13 cellular contexts compared by ENCODE assay signal in genomic region chr12:9701380-9702154, GRCh38. TPM values are rescaled to one million over a fixed set of nuclear protein-coding genes. Genes with fewer than 3 reads are reported as not detected.
A peak's percentile ranks its signal among the peaks of the same experiment; 100 is the strongest.
DNase-seq lines count a peak whose midpoint lies in the region; ATAC-seq and TF ChIP-seq lines count a peak whose summit lies in the region.
"Had no signal": no experiment of that assay in that cellular context is flagged by ENCODE, and none has a peak within 500 bp of the region (broad histone marks: within the 10 kb centered on the region; RNA-seq: fewer than 3 reads in every experiment).

No MANE protein-coding gene starts in this region.

- peaks cover 71% of the 10 kb centered on the region for H3K4me1 ChIP-seq in CD4-positive, alpha-beta memory T cell (ENCODE audit: insufficient read depth, low read length)
- H3K4me1 ChIP-seq in Caco-2, result no peaks in the 10 kb centered on the region

- CTCF ChIA-PET in CD4-positive, alpha-beta memory T cell (lab: Charles Lee; ENCODE audit: partially characterized antibody), result interaction anchor here (0.7 to 1.8 kb wide), 7 partner anchors 8 to 96 kb away, joined by 3 to 7 read pairs (median 3); no protein-coding TSS in a partner anchor
- CTCF ChIA-PET in Caco-2 (lab: Charles Lee), result interaction anchor here (0.6 kb wide), 1 partner anchor 233 kb away, joined by 3 read pairs; no protein-coding TSS in a partner anchor

- H3K27me3 Mint-ChIP-seq in CD4-positive, alpha-beta memory T cell, result no peaks in the 10 kb centered on the region
- no peaks in the 10 kb centered on the region for H3K27me3 Mint-ChIP-seq in activated T-cell treated with anti-CD3 and anti-CD28 coated beads, Interleukin-2, amount 50 U/mL, for 24 hours
- no peaks in the 10 kb centered on the region for H3K27me3 Mint-ChIP-seq in naive B cell
- H3K27me3 Mint-ChIP-seq in Caco-2 (ENCODE audit: insufficient read depth, unreplicated experiment), result peaks cover 7% of the 10 kb centered on the region

- peaks cover 63 to 80% (median 68%) of the 10 kb centered on the region in 4 donors for H3K4me1 Mint-ChIP-seq in CD4-positive, alpha-beta memory T cell
- H3K4me1 Mint-ChIP-seq in activated T-cell treated with anti-CD3 and anti-CD28 coated beads, Interleukin-2, amount 50 U/mL, for 24 hours (ENCODE audit: low read depth), result peaks cover 74% of the 10 kb centered on the region
- peaks cover 61 to 78% (median 68%) of the 10 kb centered on the region in 3 donors for H3K4me1 Mint-ChIP-seq in naive B cell
- H3K4me1 Mint-ChIP-seq in Caco-2 (ENCODE audit: low read depth, unreplicated experiment), result no peaks in the 10 kb centered on the region

- peaks cover 28 to 40% of the 10 kb centered on the region in 2 donors for H3K36me3 Mint-ChIP-seq in CD4-positive, alpha-beta memory T cell
- peaks cover 32% of the 10 kb centered on the region for H3K36me3 Mint-ChIP-seq in activated T-cell treated with anti-CD3 and anti-CD28 coated beads, Interleukin-2, amount 50 U/mL, for 24 hours (ENCODE audit: low read depth)
- H3K36me3 Mint-ChIP-seq in naive B cell, result peaks cover 14 to 17% of the 10 kb centered on the region in 2 donors
- H3K36me3 Mint-ChIP-seq in Caco-2 (ENCODE audit: insufficient read depth, unreplicated experiment), result no peaks in the 10 kb centered on the region

- peak overlapping the region; percentile 85 to 97 (median 93) for H3K27ac Mint-ChIP-seq in CD4-positive, alpha-beta memory T cell
- peak overlapping the region; percentile 87 for H3K27ac Mint-ChIP-seq in activated T-cell treated with anti-CD3 and anti-CD28 coated beads, Interleukin-2, amount 50 U/mL, for 24 hours
- H3K27ac Mint-ChIP-seq in naive B cell (peak overlapping the region; percentile 55 to 96 (median 90)), Caco-2 (ENCODE audit: unreplicated experiment) (no peak overlapping the region)

- DNase-seq in CD4-positive, alpha-beta memory T cell, result peak in 4 of 5 donors; percentile 11 to 70 (median 24)
- peak; percentile 56 for DNase-seq in activated T-cell treated with anti-CD3 and anti-CD28 coated beads, Interleukin-2, amount 50 U/mL, for 24 hours
- DNase-seq in naive B cell (no peak), Caco-2 (no peak), HuH-7 (ENCODE audit: low spot score) (no peak), cerebellum (ENCODE audit: low spot score) (no peak)
- DNase-seq: mesendoderm, NCI-H1105 had no signal

- peaks cover 0 to 3% of the 10 kb centered on the region in 2 donors for H3K9me3 ChIP-seq in CD4-positive, alpha-beta memory T cell (ENCODE audit: control insufficient read depth in 1 of 2, low read length in 2 of 2)
- peaks cover 11% of the 10 kb centered on the region; the same call in 1 of the 2 replicates for H3K9me3 ChIP-seq in Caco-2

- no peaks in the 10 kb centered on the region for H3K36me3 ChIP-seq in CD4-positive, alpha-beta memory T cell (ENCODE audit: insufficient read depth, low read length)
- no peaks in the 10 kb centered on the region for H3K36me3 ChIP-seq in Caco-2 (ENCODE audit: control insufficient read depth, insufficient read depth, low read length)

- peak overlapping the region; percentile 35 to 81 (median 75) for H3K4me3 Mint-ChIP-seq in CD4-positive, alpha-beta memory T cell
- peak overlapping the region; percentile 44 for H3K4me3 Mint-ChIP-seq in activated T-cell treated with anti-CD3 and anti-CD28 coated beads, Interleukin-2, amount 50 U/mL, for 24 hours
- peak overlapping the region; percentile 12 to 85 (median 66) for H3K4me3 Mint-ChIP-seq in naive B cell
- H3K4me3 Mint-ChIP-seq in Caco-2 (ENCODE audit: unreplicated experiment), result no peak overlapping the region
- H3K4me3 Mint-ChIP-seq: CD14-positive monocyte had no signal

- intact Hi-C loops in CD4-positive, alpha-beta memory T cell (cut with micrococcal nuclease), result loop anchor here (1.0 to 2.0 kb wide), 2 partner anchors 15 to 51 kb away; no protein-coding TSS in a partner anchor
- intact Hi-C loops in Caco-2 (cut with micrococcal nuclease; ENCODE audit: unreplicated experiment), result no loop called here

- no peak for TF ChIP-seq CTCF in Caco-2 (IDR thresholded peaks at IDR 0.05; ENCODE audit: insufficient read depth in 1 of 2, low read depth in 1 of 2, low read length in 1 of 2, severe bottlenecking in 1 of 2, unreplicated experiment in 1 of 2)

- POLR2A ChIA-PET in CD4-positive, alpha-beta memory T cell (lab: Charles Lee; ENCODE audit: partially characterized antibody), result interaction anchor here (0.6 to 7.7 kb wide), 18 partner anchors 8 to 1771 kb away, joined by 3 to 182 read pairs (median 4); partner anchors contain the start of gene CLEC2D
- POLR2A ChIA-PET in Caco-2 (lab: Charles Lee), result no interaction called here

- BruUV-seq in Caco-2 (replicated peaks; lab: Mats Ljungman, UMichigan), result no TSS peak

- peak overlapping the region; percentile 4 to 12 for H3K4me3 ChIP-seq in CD4-positive, alpha-beta memory T cell (ENCODE audit: low read length in 2 of 2)
- no peak overlapping the region for H3K4me3 ChIP-seq in Caco-2 (ENCODE audit: low read depth, low read length)

- H3K9me3 Mint-ChIP-seq in CD4-positive, alpha-beta memory T cell, result peaks cover 2 to 50% (median 36%) of the 10 kb centered on the region in 8 donors
- peaks cover 35% of the 10 kb centered on the region for H3K9me3 Mint-ChIP-seq in activated T-cell treated with anti-CD3 and anti-CD28 coated beads, Interleukin-2, amount 50 U/mL, for 24 hours
- H3K9me3 Mint-ChIP-seq in naive B cell (peaks cover 0 to 12% (median 5%) of the 10 kb centered on the region in 7 donors), Caco-2 (ENCODE audit: unreplicated experiment) (peaks cover 14% of the 10 kb centered on the region)

- no peaks in the 10 kb centered on the region for H3K27me3 ChIP-seq in CD4-positive, alpha-beta memory T cell (ENCODE audit: insufficient read depth, low read length)
- H3K27me3 ChIP-seq in Caco-2 (replicated peaks; ENCODE audit: control insufficient read depth, insufficient read depth, low read length), result no peaks in the 10 kb centered on the region; the same call in 1 of the 2 replicates

- ATAC-seq in GM21723 (IDR thresholded peaks at IDR 0.05; ENCODE audit: unreplicated experiment) (peak; percentile 37), naive B cell (ENCODE audit: low read depth in 2 of 2) (peak; percentile 52 to 66), HG03039 (IDR thresholded peaks at IDR 0.05; ENCODE audit: unreplicated experiment) (no peak)

- H3K27ac ChIP-seq in CD4-positive, alpha-beta memory T cell (ENCODE audit: low read depth, low read length), result peak overlapping the region; percentile 58
- H3K27ac ChIP-seq: VCaP had no signal

RNA-seq across cellular contexts. Expression of gene CLECL1, which starts 31.3 kb away (rescaled TPM):
- 1 to 10 TPM; 7.2 to 8.6 TPM for total RNA-seq in CD4-positive, alpha-beta memory T cell
- 1 to 10 TPM; 4.3 to 7.5 TPM for polyA plus RNA-seq in CD4-positive, alpha-beta memory T cell
- polyA plus RNA-seq in naive B cell (ENCODE audit: low read depth in 6 of 6), result 10 to 100 TPM in 4 of 6 donors, 1 to 10 TPM in 2; 8.9 to 34.0 (median 11.5) TPM
- not detected in 2 replicates for total RNA-seq in Caco-2 (2022)
- not detected for total RNA-seq in cerebellum
- total RNA-seq: NCI-H460 had no signal

RNA-seq across cellular contexts. Expression of gene CLEC2D, which starts 32.1 kb away (rescaled TPM):
- 100 to 1,000 TPM; 294 to 297 TPM for total RNA-seq in CD4-positive, alpha-beta memory T cell
- 100 to 1,000 TPM; 241 to 288 TPM for polyA plus RNA-seq in CD4-positive, alpha-beta memory T cell
- 100 to 1,000 TPM; 329 to 467 (median 350) TPM for polyA plus RNA-seq in naive B cell (ENCODE audit: low read depth in 6 of 6)
- total RNA-seq in Caco-2 (2022) (6.6 and 8.5 TPM in 2 replicates), cerebellum (11.4 TPM)

RNA-seq across cellular contexts. Expression of gene CD69, which starts 59.1 kb away (rescaled TPM):
- total RNA-seq in CD4-positive, alpha-beta memory T cell, result 10 to 100 TPM; 31.0 to 35.9 TPM
- polyA plus RNA-seq in CD4-positive, alpha-beta memory T cell, result 1,000 to 10,000 TPM in 1 of 2 donors, 100 to 1,000 TPM in 1; 145 to 1,121 TPM
- polyA plus RNA-seq in naive B cell (ENCODE audit: low read depth in 6 of 6), result 1,000 to 10,000 TPM in 5 of 6 donors, 100 to 1,000 TPM in 1; 814 to 1,329 (median 1,116) TPM
- not detected in 2 replicates for total RNA-seq in Caco-2 (2022)
- total RNA-seq in cerebellum, result 0.64 TPM
- total RNA-seq: NCI-H460 had no signal

Comparison
In these comparisons a context has a peak if more than half of its experiments do, and no peak if none do; other contexts are left out.
1. DNase-seq: peak in CD4-positive, alpha-beta memory T cell (4 of 5) and activated T-cell treated with anti-CD3 and anti-CD28 coated beads, Interleukin-2, amount 50 U/mL, for 24 hours (single experiment); none in naive B cell (single experiment), Caco-2 (0 of 2), HuH-7 (single experiment) and cerebellum (single experiment).
2. RNA of gene CLEC2D, which starts 32.1 kb away (total RNA-seq): 294 to 297 TPM in CD4-positive, alpha-beta memory T cell; 11.4 TPM in cerebellum (single experiment) and 6.6 to 8.5 TPM in Caco-2; every median in the first group is over 10 times any median in the second.
3. RNA of gene CD69, which starts 59.1 kb away (total RNA-seq): 31.0 to 35.9 TPM in CD4-positive, alpha-beta memory T cell; 0.64 TPM in cerebellum (single experiment) and not detected in Caco-2; every median in the first group is over 10 times any median in the second.